ENCODE assay signal across 21 cellular contexts in genomic region chr6:31490115-31490873, GRCh38. TPM values are rescaled to one million over a fixed set of nuclear protein-coding genes. Genes with fewer than 3 reads are reported as not detected.
A peak's percentile ranks its signal among the peaks of the same experiment; 100 is the strongest.
DNase-seq lines count a peak whose midpoint lies in the region; ATAC-seq and TF ChIP-seq lines count a peak whose summit lies in the region.
"Had no signal": no experiment of that assay in that cellular context is flagged by ENCODE, and none has a peak within 500 bp of the region (broad histone marks: within the 10 kb centered on the region; RNA-seq: fewer than 3 reads in every experiment).

No MANE protein-coding gene starts in this region.

- H3K27me3 ChIP-seq in H9 (ENCODE audit: insufficient read depth, low read length), result no peaks in the 10 kb centered on the region
- H3K27me3 ChIP-seq in naive thymus-derived CD4-positive, alpha-beta T cell (ENCODE audit: control insufficient read depth in 2 of 2, insufficient read depth in 2 of 2, low read length in 2 of 2), result no peaks in the 10 kb centered on the region

- no peak overlapping the region for H3K14ac ChIP-seq in H9 (ENCODE audit: insufficient read depth, low read length)

- no peak overlapping the region for H2BK120ac ChIP-seq in H9 (ENCODE audit: low read depth, low read length, poor library complexity, severe bottlenecking)

- no peak overlapping the region for H3K4me3 ChIP-seq in naive thymus-derived CD4-positive, alpha-beta T cell (ENCODE audit: low read length)
- H3K4me3 ChIP-seq: A549, GM12878 had no signal

- H2AFZ ChIP-seq in H9 (ENCODE audit: low read length), result no peak overlapping the region

- no peak overlapping the region for H4K91ac ChIP-seq in H9 (ENCODE audit: insufficient read length, low read depth, low read length)

- POLR2A ChIA-PET in activated CD8-positive, alpha-beta T cell treated with anti-CD3 and anti-CD28 coated beads, Interleukin-2, amount 10 ng/mL, durations not matched to agents 7 days and 5 days (lab: Charles Lee), result no interaction called here
- POLR2A ChIA-PET in activated CD8-positive, alpha-beta T cell treated with anti-CD3 and anti-CD28 coated beads for 36 hours (lab: Charles Lee), result interaction anchor here (0.6 to 1.0 kb wide), 2 partner anchors 51 to 590 kb away, joined by 3 to 4 read pairs; no protein-coding TSS in a partner anchor
- POLR2A ChIA-PET in naive thymus-derived CD4-positive, alpha-beta T cell (lab: Charles Lee), result interaction anchor here (0.6 to 1.3 kb wide), 2 partner anchors 51 to 107 kb away, joined by 3 to 5 read pairs; no protein-coding TSS in a partner anchor

- no peak for ATAC-seq in activated CD8-positive, alpha-beta T cell treated with anti-CD3 and anti-CD28 coated beads, Interleukin-2, amount 10 ng/mL, durations not matched to agents 7 days and 5 days
- ATAC-seq in activated CD8-positive, alpha-beta T cell treated with anti-CD3 and anti-CD28 coated beads for 36 hours, result no peak
- ATAC-seq in naive thymus-derived CD4-positive, alpha-beta T cell, result no peak
- ATAC-seq: A549, GM12878, HCT116, Panc1 had no signal

- no peaks in the 10 kb centered on the region for H3K27me3 Mint-ChIP-seq in activated CD8-positive, alpha-beta T cell treated with anti-CD3 and anti-CD28 coated beads, Interleukin-2, amount 10 ng/mL, durations not matched to agents 7 days and 5 days (ENCODE audit: low read depth)
- no peaks in the 10 kb centered on the region for H3K27me3 Mint-ChIP-seq in activated CD8-positive, alpha-beta T cell treated with anti-CD3 and anti-CD28 coated beads for 36 hours
- H3K27me3 Mint-ChIP-seq in H9 (ENCODE audit: low read depth), result peaks cover 24% of the 10 kb centered on the region
- no peaks in the 10 kb centered on the region for H3K27me3 Mint-ChIP-seq in activated naive CD8-positive, alpha-beta T cell treated with anti-CD3 and anti-CD28 coated beads for 36 hours
- H3K27me3 Mint-ChIP-seq in osteocyte (ENCODE audit: unreplicated experiment), result no peaks in the 10 kb centered on the region
- H3K27me3 Mint-ChIP-seq in naive thymus-derived CD4-positive, alpha-beta T cell, result no peaks in the 10 kb centered on the region

- no peak overlapping the region for H2BK5ac ChIP-seq in H9 (ENCODE audit: insufficient read length, low read length)

- H3K79me1 ChIP-seq in H9 (ENCODE audit: insufficient read depth, low read depth, low read length, poor library complexity, severe bottlenecking), result no peaks in the 10 kb centered on the region

- H4K20me1 ChIP-seq in H9 (ENCODE audit: control insufficient read depth, insufficient read depth, insufficient read length), result no peaks in the 10 kb centered on the region

- no peaks in the 10 kb centered on the region for H3K79me2 ChIP-seq in H9 (ENCODE audit: insufficient read depth, low read length)

- no peak overlapping the region for H3K56ac ChIP-seq in H9 (ENCODE audit: insufficient read length, low read depth, low read length)

- no peak overlapping the region for H3K18ac ChIP-seq in H9 (ENCODE audit: insufficient read length, low read depth, low read length)

- intact Hi-C loops in activated CD8-positive, alpha-beta T cell treated with anti-CD3 and anti-CD28 coated beads for 36 hours (cut with micrococcal nuclease), result no loop called here
- intact Hi-C loops in naive thymus-derived CD4-positive, alpha-beta T cell (cut with micrococcal nuclease), result loop anchor here (5.0 to 10.0 kb wide), 5 partner anchors 177 to 705 kb away; partner anchors contain the start of genes CSNK2B (in 1 of the 2), GPSM3 (in 1 of the 2), LY6G5B (in 1 of the 2) and NEU1 (in 1 of the 2)

- H3K9ac ChIP-seq in H9 (ENCODE audit: extremely low read depth, insufficient read length, low read length), result no peak overlapping the region

- H3K36me3 ChIP-seq in naive thymus-derived CD4-positive, alpha-beta T cell (ENCODE audit: control insufficient read depth in 2 of 3, insufficient read depth in 3 of 3, low read length in 3 of 3), result peaks cover 0 to 8% (median 0%) of the 10 kb centered on the region in 3 experiments

- H3K9me3 ChIP-seq in H9 (ENCODE audit: control insufficient read depth, low read depth, low read length), result no peaks in the 10 kb centered on the region
- no peaks in the 10 kb centered on the region for H3K9me3 ChIP-seq in naive thymus-derived CD4-positive, alpha-beta T cell (ENCODE audit: control insufficient read depth in 2 of 3, low read length in 3 of 3)
- H3K9me3 ChIP-seq: A549 had no signal

- peaks cover 20% of the 10 kb centered on the region for H3K36me3 Mint-ChIP-seq in activated CD8-positive, alpha-beta T cell treated with anti-CD3 and anti-CD28 coated beads, Interleukin-2, amount 10 ng/mL, durations not matched to agents 7 days and 5 days (ENCODE audit: low read depth)
- H3K36me3 Mint-ChIP-seq in activated CD8-positive, alpha-beta T cell treated with anti-CD3 and anti-CD28 coated beads for 36 hours (ENCODE audit: low read depth), result no peaks in the 10 kb centered on the region
- H3K36me3 Mint-ChIP-seq in H9 (ENCODE audit: insufficient read depth in 1 of 3, low read depth in 3 of 3) (no peaks in the 10 kb centered on the region), osteocyte (ENCODE audit: unreplicated experiment) (no peaks in the 10 kb centered on the region)
- H3K36me3 Mint-ChIP-seq in activated naive CD8-positive, alpha-beta T cell treated with anti-CD3 and anti-CD28 coated beads for 36 hours, result peaks cover 2% of the 10 kb centered on the region
- peaks cover 0 to 14% (median 0%) of the 10 kb centered on the region in 5 donors for H3K36me3 Mint-ChIP-seq in naive thymus-derived CD4-positive, alpha-beta T cell

- no peak overlapping the region for H2BK12ac ChIP-seq in H9 (ENCODE audit: insufficient read length, low read depth, low read length)

- CTCF ChIA-PET in activated CD8-positive, alpha-beta T cell treated with anti-CD3 and anti-CD28 coated beads, Interleukin-2, amount 10 ng/mL, durations not matched to agents 7 days and 5 days (lab: Charles Lee), result interaction anchor here (1.1 kb wide), 1 partner anchor 60 kb away, joined by 3 read pairs; no protein-coding TSS in a partner anchor
- CTCF ChIA-PET in activated CD8-positive, alpha-beta T cell treated with anti-CD3 and anti-CD28 coated beads for 36 hours (lab: Charles Lee), result no interaction called here
- CTCF ChIA-PET in naive thymus-derived CD4-positive, alpha-beta T cell (lab: Charles Lee), result interaction anchor here (1.4 kb wide), 1 partner anchor 93 kb away, joined by 7 read pairs; no protein-coding TSS in a partner anchor

- no peak overlapping the region for H3K27ac ChIP-seq in H9 (ENCODE audit: insufficient read length, low read depth, low read length)
- H3K27ac ChIP-seq in naive thymus-derived CD4-positive, alpha-beta T cell (ENCODE audit: low read depth, low read length), result no peak overlapping the region
- H3K27ac ChIP-seq: A549 had no signal

- no peak overlapping the region for H3K4ac ChIP-seq in H9 (ENCODE audit: low read depth, low read length)

- peaks cover 2% of the 10 kb centered on the region; the same call in 1 of the 2 replicates for H3K4me1 ChIP-seq in H9 (ENCODE audit: insufficient read depth, low read length)
- H3K4me1 ChIP-seq in naive thymus-derived CD4-positive, alpha-beta T cell (ENCODE audit: control insufficient read depth in 2 of 2, insufficient read depth in 2 of 2, low read length in 2 of 2), result peaks cover 5 to 9% of the 10 kb centered on the region in 2 donors

- H4K5ac ChIP-seq in H9 (ENCODE audit: insufficient read length, low read depth, low read length), result no peak overlapping the region

- no peak for DNase-seq in activated CD8-positive, alpha-beta T cell treated with anti-CD3 and anti-CD28 coated beads, Interleukin-2, amount 10 ng/mL, durations not matched to agents 7 days and 5 days
- DNase-seq in activated CD8-positive, alpha-beta T cell treated with anti-CD3 and anti-CD28 coated beads for 36 hours, result no peak
- DNase-seq in H9, result peak; percentile 21
- DNase-seq in activated naive CD8-positive, alpha-beta T cell treated with anti-CD3 and anti-CD28 coated beads for 36 hours, result no peak
- peak; percentile 63 for DNase-seq in osteocyte (ENCODE audit: extremely low spot score, unreplicated experiment)
- no peak for DNase-seq in NCI-H2171 (lab: John Stamatoyannopoulos, UW)
- no peak for DNase-seq in naive thymus-derived CD4-positive, alpha-beta T cell
- no peak for DNase-seq in stimulated activated CD4-positive, alpha-beta T cell treated with anti-CD3 and anti-CD28 coated beads, Interleukin-4, amount 100 ng/mL, for 1 hour
- DNase-seq: Calu3, NCI-H1436 treated with DMSO at 0.1 percent for 48 hours, NCI-H2107, NCI-H82, Right ventricle myocardium superior had no signal

- WGBS in H9 (ENCODE audit: extremely low coverage, insufficient read length, low lambda C conversion rate), result no CpG with 5 or more reads among the region's 16 CpGs

- H2BK20ac ChIP-seq in H9 (ENCODE audit: low read depth, low read length, poor library complexity, severe bottlenecking), result no peak overlapping the region

- H3K23me2 ChIP-seq in H9 (ENCODE audit: insufficient read length, low read depth, low read length, poor library complexity, severe bottlenecking), result peaks cover 7% of the 10 kb centered on the region

- no peak overlapping the region for H2AK5ac ChIP-seq in H9 (ENCODE audit: insufficient read length, low read length)

- no peak for TF ChIP-seq CTCF in activated CD8-positive, alpha-beta T cell treated with anti-CD3 and anti-CD28 coated beads for 36 hours (IDR thresholded peaks at IDR 0.05)
- TF ChIP-seq CTCF in H9 (conservative IDR thresholded peaks at IDR 0.05), result no peak
- TF ChIP-seq CTCF in osteocyte (IDR thresholded peaks at IDR 0.05), result no peak

- H3K4me1 Mint-ChIP-seq in activated CD8-positive, alpha-beta T cell treated with anti-CD3 and anti-CD28 coated beads, Interleukin-2, amount 10 ng/mL, durations not matched to agents 7 days and 5 days (ENCODE audit: low read depth), result peaks cover 47% of the 10 kb centered on the region
- H3K4me1 Mint-ChIP-seq in activated CD8-positive, alpha-beta T cell treated with anti-CD3 and anti-CD28 coated beads for 36 hours (ENCODE audit: low read depth), result peaks cover 12% of the 10 kb centered on the region
- peaks cover 30 to 33% of the 10 kb centered on the region in 2 experiments for H3K4me1 Mint-ChIP-seq in H9
- peaks cover 9% of the 10 kb centered on the region for H3K4me1 Mint-ChIP-seq in activated naive CD8-positive, alpha-beta T cell treated with anti-CD3 and anti-CD28 coated beads for 36 hours
- H3K4me1 Mint-ChIP-seq in osteocyte (ENCODE audit: unreplicated experiment), result peaks cover 28% of the 10 kb centered on the region
- peaks cover 16 to 35% (median 19%) of the 10 kb centered on the region in 7 donors for H3K4me1 Mint-ChIP-seq in naive thymus-derived CD4-positive, alpha-beta T cell

- H4K8ac ChIP-seq in H9 (replicated peaks; ENCODE audit: insufficient read length, low read depth, low read length), result no peak overlapping the region

- no peak overlapping the region for H3K4me2 ChIP-seq in H9 (ENCODE audit: insufficient read depth, insufficient read length, low read length)

- no peak overlapping the region for H3K23ac ChIP-seq in H9 (ENCODE audit: insufficient read length, low read depth, low read length)

- H3K9me3 Mint-ChIP-seq in activated CD8-positive, alpha-beta T cell treated with anti-CD3 and anti-CD28 coated beads, Interleukin-2, amount 10 ng/mL, durations not matched to agents 7 days and 5 days (ENCODE audit: insufficient read depth), result no peaks in the 10 kb centered on the region
- H3K9me3 Mint-ChIP-seq in activated CD8-positive, alpha-beta T cell treated with anti-CD3 and anti-CD28 coated beads for 36 hours, result no peaks in the 10 kb centered on the region
- H3K9me3 Mint-ChIP-seq in H9, result peaks cover 0 to 3% of the 10 kb centered on the region in 2 experiments; a peak in 1 of 5 replicates
- no peaks in the 10 kb centered on the region for H3K9me3 Mint-ChIP-seq in activated naive CD8-positive, alpha-beta T cell treated with anti-CD3 and anti-CD28 coated beads for 36 hours
- H3K9me3 Mint-ChIP-seq in osteocyte (ENCODE audit: unreplicated experiment), result no peaks in the 10 kb centered on the region
- H3K9me3 Mint-ChIP-seq in naive thymus-derived CD4-positive, alpha-beta T cell, result no peaks in the 10 kb centered on the region

- H2BK15ac ChIP-seq in H9 (ENCODE audit: low read depth, low read length), result no peak overlapping the region

- peak overlapping the region; percentile 17 for H3K27ac Mint-ChIP-seq in activated CD8-positive, alpha-beta T cell treated with anti-CD3 and anti-CD28 coated beads, Interleukin-2, amount 10 ng/mL, durations not matched to agents 7 days and 5 days
- H3K27ac Mint-ChIP-seq in activated CD8-positive, alpha-beta T cell treated with anti-CD3 and anti-CD28 coated beads for 36 hours, result no peak overlapping the region
- H3K27ac Mint-ChIP-seq in H9 (peak overlapping the region in 2 of 3 experiments; percentile 44 to 73; a peak in 1 of 7 replicates), osteocyte (ENCODE audit: unreplicated experiment) (no peak overlapping the region)
- peak overlapping the region; percentile 4 for H3K27ac Mint-ChIP-seq in activated naive CD8-positive, alpha-beta T cell treated with anti-CD3 and anti-CD28 coated beads for 36 hours
- H3K27ac Mint-ChIP-seq in naive thymus-derived CD4-positive, alpha-beta T cell, result peak overlapping the region in 4 of 9 donors; percentile 21 to 64 (median 48)

- no peak overlapping the region for H3K4me3 Mint-ChIP-seq in activated CD8-positive, alpha-beta T cell treated with anti-CD3 and anti-CD28 coated beads, Interleukin-2, amount 10 ng/mL, durations not matched to agents 7 days and 5 days
- no peak overlapping the region for H3K4me3 Mint-ChIP-seq in activated CD8-positive, alpha-beta T cell treated with anti-CD3 and anti-CD28 coated beads for 36 hours
- H3K4me3 Mint-ChIP-seq in H9, result no peak overlapping the region
- H3K4me3 Mint-ChIP-seq in activated naive CD8-positive, alpha-beta T cell treated with anti-CD3 and anti-CD28 coated beads for 36 hours, result no peak overlapping the region
- no peak overlapping the region for H3K4me3 Mint-ChIP-seq in osteocyte (ENCODE audit: unreplicated experiment)
- H3K4me3 Mint-ChIP-seq in naive thymus-derived CD4-positive, alpha-beta T cell, result peak overlapping the region in 2 of 10 donors; percentile 30 to 47
- H3K4me3 Mint-ChIP-seq: CD14-positive monocyte had no signal

- H3T11ph ChIP-seq in H9 (ENCODE audit: low read length), result no peak overlapping the region

RNA-seq across cellular contexts. Expression of gene MICB, which starts 7.7 kb away (rescaled TPM):
- 10 to 100 TPM; 49.0 TPM for total RNA-seq in activated CD8-positive, alpha-beta T cell treated with anti-CD3 and anti-CD28 coated beads, Interleukin-2, amount 10 ng/mL, durations not matched to agents 7 days and 5 days
- 10 to 100 TPM; 17.0 to 17.7 TPM for total RNA-seq in activated CD8-positive, alpha-beta T cell treated with anti-CD3 and anti-CD28 coated beads for 36 hours
- total RNA-seq in H9 (2021) (6.2 and 6.8 TPM in 2 replicates), osteocyte (12.1 and 13.8 TPM in 2 replicates)
- total RNA-seq in activated naive CD8-positive, alpha-beta T cell treated with anti-CD3 and anti-CD28 coated beads for 36 hours, result 10 to 100 TPM; 17.7 to 18.5 TPM
- total RNA-seq in naive thymus-derived CD4-positive, alpha-beta T cell, result 10 to 100 TPM; 11.7 to 49.5 (median 13.3) TPM
- polyA plus RNA-seq in naive thymus-derived CD4-positive, alpha-beta T cell, result 1 to 10 TPM; 3.4 to 4.7 TPM
- total RNA-seq: HT1080 had no signal

RNA-seq across cellular contexts. Expression of gene MCCD1, which starts 38.5 kb away (rescaled TPM):
- total RNA-seq in activated CD8-positive, alpha-beta T cell treated with anti-CD3 and anti-CD28 coated beads, Interleukin-2, amount 10 ng/mL, durations not matched to agents 7 days and 5 days, result not detected
- not detected for total RNA-seq in activated CD8-positive, alpha-beta T cell treated with anti-CD3 and anti-CD28 coated beads for 36 hours
- total RNA-seq in H9 (2021) (not detected in 2 replicates), osteocyte (not detected in 2 replicates)
- total RNA-seq in activated naive CD8-positive, alpha-beta T cell treated with anti-CD3 and anti-CD28 coated beads for 36 hours, result not detected
- not detected for total RNA-seq in naive thymus-derived CD4-positive, alpha-beta T cell
- not detected for polyA plus RNA-seq in naive thymus-derived CD4-positive, alpha-beta T cell
- total RNA-seq: Calu3, G401, GM12878, HT1080, NCI-H460, Right ventricle myocardium superior had no signal
- polyA plus RNA-seq: A549, CD14-positive monocyte, GM12878 had no signal

RNA-seq across cellular contexts. Expression of gene DDX39B, which starts 51.5 kb away (rescaled TPM):
- total RNA-seq in activated CD8-positive, alpha-beta T cell treated with anti-CD3 and anti-CD28 coated beads, Interleukin-2, amount 10 ng/mL, durations not matched to agents 7 days and 5 days, result 100 to 1,000 TPM; 477 to 488 TPM
- 100 to 1,000 TPM; 568 to 572 TPM for total RNA-seq in activated CD8-positive, alpha-beta T cell treated with anti-CD3 and anti-CD28 coated beads for 36 hours
- 800 and 813 TPM in 2 replicates for total RNA-seq in H9 (2021)
- 100 to 1,000 TPM; 570 to 580 TPM for total RNA-seq in activated naive CD8-positive, alpha-beta T cell treated with anti-CD3 and anti-CD28 coated beads for 36 hours
- 315 and 331 TPM in 2 replicates for total RNA-seq in osteocyte
- 100 to 1,000 TPM; 443 to 761 (median 546) TPM for total RNA-seq in naive thymus-derived CD4-positive, alpha-beta T cell
- 100 to 1,000 TPM; 106 to 125 TPM for polyA plus RNA-seq in naive thymus-derived CD4-positive, alpha-beta T cell

RNA-seq across cellular contexts. Expression of gene ATP6V1G2, which starts 56.1 kb away (rescaled TPM):
- total RNA-seq in activated CD8-positive, alpha-beta T cell treated with anti-CD3 and anti-CD28 coated beads, Interleukin-2, amount 10 ng/mL, durations not matched to agents 7 days and 5 days, result 1 to 10 TPM; 2.5 TPM
- 1 to 10 TPM in 1 of 2 experiments, under 1 TPM in 1; 0.86 to 1.1 TPM for total RNA-seq in activated CD8-positive, alpha-beta T cell treated with anti-CD3 and anti-CD28 coated beads for 36 hours
- 3.6 and 3.8 TPM in 2 replicates for total RNA-seq in H9 (2021)
- 1 to 10 TPM; 1.0 to 1.5 TPM for total RNA-seq in activated naive CD8-positive, alpha-beta T cell treated with anti-CD3 and anti-CD28 coated beads for 36 hours
- 8.8 and 9.0 TPM in 2 replicates for total RNA-seq in osteocyte
- 1 to 10 TPM; 2.7 to 7.5 (median 4.8) TPM for total RNA-seq in naive thymus-derived CD4-positive, alpha-beta T cell
- 1 to 10 TPM in 1 of 2 donors, under 1 TPM in 1; 0.38 to 1.9 TPM for polyA plus RNA-seq in naive thymus-derived CD4-positive, alpha-beta T cell
- polyA plus RNA-seq: CD14-positive monocyte had no signal

RNA-seq across cellular contexts. Expression of gene NFKBIL1, which starts 57.1 kb away (rescaled TPM):
- total RNA-seq in activated CD8-positive, alpha-beta T cell treated with anti-CD3 and anti-CD28 coated beads, Interleukin-2, amount 10 ng/mL, durations not matched to agents 7 days and 5 days, result 10 to 100 TPM; 13.5 to 14.2 TPM
- 10 to 100 TPM; 11.3 to 13.0 TPM for total RNA-seq in activated CD8-positive, alpha-beta T cell treated with anti-CD3 and anti-CD28 coated beads for 36 hours
- 11.8 and 15.1 TPM in 2 replicates for total RNA-seq in H9 (2021)
- total RNA-seq in activated naive CD8-positive, alpha-beta T cell treated with anti-CD3 and anti-CD28 coated beads for 36 hours, result 10 to 100 TPM; 10.6 TPM
- total RNA-seq in osteocyte, result 28.7 and 33.2 TPM in 2 replicates
- total RNA-seq in naive thymus-derived CD4-positive, alpha-beta T cell, result 10 to 100 TPM in 4 of 5 experiments, 1 to 10 TPM in 1; 8.7 to 17.2 (median 11.6) TPM
- 10 to 100 TPM in 1 of 2 donors, 1 to 10 TPM in 1; 9.4 to 13.8 TPM for polyA plus RNA-seq in naive thymus-derived CD4-positive, alpha-beta T cell

Comparison
In these comparisons a context has a peak if more than half of its experiments do, and no peak if none do; other contexts are left out.
1. H3K27ac Mint-ChIP-seq: peak in activated CD8-positive, alpha-beta T cell treated with anti-CD3 and anti-CD28 coated beads, Interleukin-2, amount 10 ng/mL, durations not matched to agents 7 days and 5 days (single experiment), H9 (2 of 3) and activated naive CD8-positive, alpha-beta T cell treated with anti-CD3 and anti-CD28 coated beads for 36 hours (single experiment); none in activated CD8-positive, alpha-beta T cell treated with anti-CD3 and anti-CD28 coated beads for 36 hours (single experiment) and osteocyte (single experiment).
2. DNase-seq: peak in H9 (single experiment) and osteocyte (single experiment); none in activated CD8-positive, alpha-beta T cell treated with anti-CD3 and anti-CD28 coated beads, Interleukin-2, amount 10 ng/mL, durations not matched to agents 7 days and 5 days (single experiment), activated CD8-positive, alpha-beta T cell treated with anti-CD3 and anti-CD28 coated beads for 36 hours (single experiment), activated naive CD8-positive, alpha-beta T cell treated with anti-CD3 and anti-CD28 coated beads for 36 hours (single experiment), NCI-H2171 (single experiment), naive thymus-derived CD4-positive, alpha-beta T cell (0 of 9) and stimulated activated CD4-positive, alpha-beta T cell treated with anti-CD3 and anti-CD28 coated beads, Interleukin-4, amount 100 ng/mL, for 1 hour (single experiment).